ENCODE assay signal across 8 cellular contexts in the genomic region with DNA sequence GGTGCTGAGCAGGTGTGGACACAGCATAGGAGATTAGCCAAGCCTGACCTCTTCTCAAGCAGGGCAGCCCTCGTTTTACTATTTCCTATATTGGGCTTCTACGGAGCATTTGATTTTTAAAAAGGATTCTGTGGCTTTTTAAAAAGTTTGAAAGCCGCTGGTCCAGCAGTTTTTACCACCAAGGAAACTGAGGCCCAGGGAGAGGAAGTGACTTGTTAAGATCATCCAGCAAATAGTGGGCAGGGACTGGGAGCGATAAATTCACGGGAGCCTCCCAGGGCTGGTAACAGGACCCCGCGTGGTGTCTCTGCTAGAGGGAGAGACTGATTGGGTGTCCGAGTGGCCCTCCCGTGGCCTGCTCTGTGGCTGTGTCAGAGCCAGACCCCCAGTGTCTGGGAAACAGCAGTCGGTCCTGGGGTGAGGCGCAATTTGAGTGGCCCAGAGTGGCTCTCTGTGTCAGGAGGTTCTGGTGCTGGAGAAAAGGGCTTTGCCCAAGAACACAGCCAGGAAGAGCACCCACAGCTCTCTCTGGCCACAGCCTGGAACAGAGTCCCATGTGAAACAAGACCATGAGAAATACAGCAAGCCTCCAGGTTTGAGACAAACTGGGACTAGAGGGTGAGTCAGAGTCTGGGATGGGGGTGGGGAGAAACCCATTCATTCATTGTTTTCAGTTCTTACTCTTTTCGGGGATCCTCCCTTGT. TPM values are rescaled to one million over a fixed set of nuclear protein-coding genes. Genes with fewer than 3 reads are reported as not detected.
DNase-seq lines count a peak whose midpoint lies in the region.

No MANE protein-coding gene starts in this region.

- peak overlapping the region; percentile 79 for H3K4me3 ChIP-seq in neuron (ENCODE audit: low read length)

- H2AFZ ChIP-seq in neuron (ENCODE audit: low read depth, low read length): peak overlapping the region; percentile 88

- DNase-seq in GM03348 (ENCODE audit: low spot score) (peak; percentile 85), fibroblast of peridontal ligament (ENCODE audit: extremely low read depth) (peak; percentile 55), inferior parietal cortex (ENCODE audit: extremely low spot score) (no peak), KG1 (lab: John Stamatoyannopoulos, UW) (no peak), iPS-NIHi7 (ENCODE audit: extremely low spot score) (no peak)
- DNase-seq in activated CD8-positive, alpha-beta memory T cell treated with anti-CD3 and anti-CD28 coated beads, Interleukin-2, amount 50 U/mL, for 24 hours (ENCODE audit: extremely low read depth): peak; percentile 42

- H3K27me3 ChIP-seq in neuron (ENCODE audit: insufficient read depth, low read length): no peaks in the 10 kb centered on the region

- peaks cover 29% of the 10 kb centered on the region for H3K4me1 ChIP-seq in neuron (ENCODE audit: insufficient read depth, low read length)

- H3K36me3 ChIP-seq in neuron (ENCODE audit: insufficient read depth, low read length): peaks cover 16% of the 10 kb centered on the region

- no peaks in the 10 kb centered on the region for H3K36me3 Mint-ChIP-seq in IgD-negative memory B cell

- no peaks in the 10 kb centered on the region for H3K9me3 Mint-ChIP-seq in IgD-negative memory B cell

- H3K9me3 ChIP-seq in neuron (ENCODE audit: low read length): no peaks in the 10 kb centered on the region

- peaks cover 27 to 33% (median 31%) of the 10 kb centered on the region in 3 donors for H3K4me1 Mint-ChIP-seq in IgD-negative memory B cell

- H3K4me3 Mint-ChIP-seq in IgD-negative memory B cell: peak overlapping the region; percentile 85 to 96 (median 91)

- H3K27ac Mint-ChIP-seq in IgD-negative memory B cell: peak overlapping the region; percentile 75 to 94 (median 93)

- no peaks in the 10 kb centered on the region for H3K27me3 Mint-ChIP-seq in IgD-negative memory B cell

RNA-seq across cellular contexts. Expression of a gene that starts 4.2 kb away (rescaled TPM):
- polyA plus RNA-seq in IgD-negative memory B cell: 9.7 TPM

RNA-seq across cellular contexts. Expression of a gene that starts 11.7 kb away (rescaled TPM):
- polyA plus RNA-seq in IgD-negative memory B cell: 7.7 TPM

RNA-seq across cellular contexts. Expression of a gene that starts 30.5 kb away (rescaled TPM):
- 9.1 TPM for polyA plus RNA-seq in IgD-negative memory B cell

RNA-seq across cellular contexts. Expression of a gene that starts 59.7 kb away (rescaled TPM):
- polyA plus RNA-seq in IgD-negative memory B cell: 29.4 TPM

Comparison
In these comparisons a context has a peak if more than half of its experiments do, and no peak if none do; other contexts are left out.
1. DNase-seq: peak in GM03348 (single experiment), activated CD8-positive, alpha-beta memory T cell treated with anti-CD3 and anti-CD28 coated beads, Interleukin-2, amount 50 U/mL, for 24 hours (single experiment) and fibroblast of peridontal ligament (single experiment); none in inferior parietal cortex (single experiment), KG1 (single experiment) and iPS-NIHi7 (single experiment).